ENCODE assay signal across 7 cellular contexts in the genomic region with DNA sequence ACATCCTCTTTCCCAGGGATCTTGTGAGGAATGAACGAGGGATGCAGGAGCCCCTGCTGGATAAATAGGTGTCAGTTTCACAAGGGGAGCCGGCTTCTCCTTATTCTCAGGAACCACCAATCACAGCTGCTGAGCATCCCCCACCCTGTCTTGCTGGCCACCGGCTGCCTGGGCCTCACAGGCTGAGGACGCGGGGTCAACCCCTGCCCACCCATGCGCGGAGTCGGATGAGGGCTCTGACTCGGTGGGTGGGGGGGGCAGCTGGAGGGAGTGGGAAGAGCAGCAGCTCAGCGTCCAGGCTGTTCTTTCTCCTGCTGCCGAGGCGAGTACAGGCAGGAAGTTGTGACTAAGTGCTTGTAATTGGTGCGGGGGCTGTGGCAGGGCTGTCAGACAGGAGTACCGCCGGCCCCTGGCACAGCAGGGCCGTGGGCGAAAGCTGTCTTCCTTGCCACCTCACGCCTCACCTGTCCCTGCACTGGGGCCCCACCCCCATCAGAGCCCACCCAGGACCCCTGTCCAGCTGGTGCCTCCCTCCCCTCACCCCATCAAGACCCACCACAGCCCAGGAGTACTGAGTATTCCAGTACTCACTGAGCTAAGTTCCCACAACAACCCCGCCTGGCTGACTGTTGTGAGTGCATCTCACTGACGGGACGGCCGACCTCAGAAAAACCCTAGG. TPM values are rescaled to one million over a fixed set of nuclear protein-coding genes. Genes with fewer than 3 reads are reported as not detected.
DNase-seq lines count a peak whose midpoint lies in the region; ATAC-seq, FAIRE-seq and TF ChIP-seq lines count a peak whose summit lies in the region.

No MANE protein-coding gene starts in this region.

- no peaks in the 10 kb centered on the region for H3K27me3 Mint-ChIP-seq in activated T-helper 2 cell treated with anti-CD3 and anti-CD28 coated beads, Interferon-gamma antibody, Interleukin-2, Interleukin-4, amounts not matched to agents 10 μg/mL and 5 μg/mL and 100 μg/mL, durations not matched to agents 14 hours and 24 hours and 36 hours (ENCODE audit: low read depth)

- intact Hi-C loops in activated T-helper 2 cell treated with anti-CD3 and anti-CD28 coated beads, Interferon-gamma antibody, Interleukin-2, Interleukin-4, amounts not matched to agents 10 μg/mL and 5 μg/mL and 100 μg/mL, durations not matched to agents 14 hours and 24 hours and 36 hours (cut with micrococcal nuclease), result loop anchor here (1.0 kb wide), 1 partner anchor 39 kb away; no protein-coding TSS in a partner anchor

- H3K36me3 Mint-ChIP-seq in activated T-helper 2 cell treated with anti-CD3 and anti-CD28 coated beads, Interferon-gamma antibody, Interleukin-2, Interleukin-4, amounts not matched to agents 10 μg/mL and 5 μg/mL and 100 μg/mL, durations not matched to agents 14 hours and 24 hours and 36 hours (ENCODE audit: low read depth), result no peaks in the 10 kb centered on the region

- peak overlapping the region; percentile 28 for H3K4me3 ChIP-seq in epithelial cell of proximal tubule (ENCODE audit: low read depth, low read length)

- no peak overlapping the region for H3K27ac Mint-ChIP-seq in activated T-helper 2 cell treated with anti-CD3 and anti-CD28 coated beads, Interferon-gamma antibody, Interleukin-2, Interleukin-4, amounts not matched to agents 10 μg/mL and 5 μg/mL and 100 μg/mL, durations not matched to agents 14 hours and 24 hours and 36 hours

- FAIRE-seq in GM12892 (lab: Jason Lieb, UNC), result peak; percentile 64

- TF ChIP-seq CTCF in epithelial cell of proximal tubule (conservative IDR thresholded peaks at IDR 0.05; ENCODE audit: low read depth, low read length), result peak; percentile 2

- H3K4me3 Mint-ChIP-seq in activated T-helper 2 cell treated with anti-CD3 and anti-CD28 coated beads, Interferon-gamma antibody, Interleukin-2, Interleukin-4, amounts not matched to agents 10 μg/mL and 5 μg/mL and 100 μg/mL, durations not matched to agents 14 hours and 24 hours and 36 hours (ENCODE audit: low read depth), result no peak overlapping the region

- ATAC-seq in HG03439 (IDR thresholded peaks at IDR 0.05; ENCODE audit: unreplicated experiment), result no peak

- H3K9me3 Mint-ChIP-seq in activated T-helper 2 cell treated with anti-CD3 and anti-CD28 coated beads, Interferon-gamma antibody, Interleukin-2, Interleukin-4, amounts not matched to agents 10 μg/mL and 5 μg/mL and 100 μg/mL, durations not matched to agents 14 hours and 24 hours and 36 hours, result no peaks in the 10 kb centered on the region

- peaks cover 8% of the 10 kb centered on the region for H3K4me1 Mint-ChIP-seq in activated T-helper 2 cell treated with anti-CD3 and anti-CD28 coated beads, Interferon-gamma antibody, Interleukin-2, Interleukin-4, amounts not matched to agents 10 μg/mL and 5 μg/mL and 100 μg/mL, durations not matched to agents 14 hours and 24 hours and 36 hours (ENCODE audit: low read depth)

- no peak for TF ChIP-seq POLR2A in GM12892 (IDR thresholded peaks at IDR 0.05; ENCODE audit: low read depth, low read length)

- DNase-seq in GM12892 (ENCODE audit: insufficient read length), result no peak
- DNase-seq in NCI-H748 (lab: John Stamatoyannopoulos, UW; ENCODE audit: unreplicated experiment), result peak; percentile 37
- peak; percentile 75 for DNase-seq in activated CD8-positive, alpha-beta memory T cell treated with anti-CD3 and anti-CD28 coated beads, Interleukin-2, amount 50 U/mL, for 4 hours
- DNase-seq in epithelial cell of proximal tubule (ENCODE audit: low read depth), result no peak
- peak; percentile 80 for DNase-seq in retina
- DNase-seq in activated T-helper 2 cell treated with anti-CD3 and anti-CD28 coated beads, Interferon-gamma antibody, Interleukin-2, Interleukin-4, amounts not matched to agents 10 μg/mL and 5 μg/mL and 100 μg/mL, durations not matched to agents 14 hours and 24 hours and 36 hours (ENCODE audit: low spot score), result no peak

RNA-seq across cellular contexts. Expression of a gene that starts 11.0 kb away (rescaled TPM):
- not detected for polyA plus RNA-seq in GM12892 (2012; ENCODE audit: missing spikeins)
- total RNA-seq in epithelial cell of proximal tubule, result 0.65 and 5.0 TPM in 2 replicates
- total RNA-seq in activated T-helper 2 cell treated with anti-CD3 and anti-CD28 coated beads, Interferon-gamma antibody, Interleukin-2, Interleukin-4, amounts not matched to agents 10 μg/mL and 5 μg/mL and 100 μg/mL, durations not matched to agents 14 hours and 24 hours and 36 hours, result not detected in 2 replicates

RNA-seq across cellular contexts. Expression of a gene that starts 26.9 kb away (rescaled TPM):
- 51.5 TPM for polyA plus RNA-seq in GM12892 (2012; ENCODE audit: missing spikeins)
- 16.6 and 20.2 TPM in 2 replicates for total RNA-seq in epithelial cell of proximal tubule
- 19.8 and 25.7 TPM in 2 replicates for total RNA-seq in activated T-helper 2 cell treated with anti-CD3 and anti-CD28 coated beads, Interferon-gamma antibody, Interleukin-2, Interleukin-4, amounts not matched to agents 10 μg/mL and 5 μg/mL and 100 μg/mL, durations not matched to agents 14 hours and 24 hours and 36 hours

RNA-seq across cellular contexts. Expression of a gene that starts 41.9 kb away (rescaled TPM):
- 4,006 TPM for polyA plus RNA-seq in GM12892 (2012; ENCODE audit: missing spikeins)
- 5,232 and 9,109 TPM in 2 replicates for total RNA-seq in epithelial cell of proximal tubule
- total RNA-seq in activated T-helper 2 cell treated with anti-CD3 and anti-CD28 coated beads, Interferon-gamma antibody, Interleukin-2, Interleukin-4, amounts not matched to agents 10 μg/mL and 5 μg/mL and 100 μg/mL, durations not matched to agents 14 hours and 24 hours and 36 hours, result 2,404 and 2,406 TPM in 2 replicates

RNA-seq across cellular contexts. Expression of a gene that starts 55.1 kb away (rescaled TPM):
- polyA plus RNA-seq in GM12892 (2012; ENCODE audit: missing spikeins), result 29.3 TPM
- total RNA-seq in epithelial cell of proximal tubule, result 132 and 160 TPM in 2 replicates
- 80.0 and 89.0 TPM in 2 replicates for total RNA-seq in activated T-helper 2 cell treated with anti-CD3 and anti-CD28 coated beads, Interferon-gamma antibody, Interleukin-2, Interleukin-4, amounts not matched to agents 10 μg/mL and 5 μg/mL and 100 μg/mL, durations not matched to agents 14 hours and 24 hours and 36 hours

RNA-seq across cellular contexts. Expression of a gene that starts 55.2 kb away (rescaled TPM):
- 7.3 TPM for polyA plus RNA-seq in GM12892 (2012; ENCODE audit: missing spikeins)
- 8.1 and 8.2 TPM in 2 replicates for total RNA-seq in epithelial cell of proximal tubule
- 15.5 and 16.6 TPM in 2 replicates for total RNA-seq in activated T-helper 2 cell treated with anti-CD3 and anti-CD28 coated beads, Interferon-gamma antibody, Interleukin-2, Interleukin-4, amounts not matched to agents 10 μg/mL and 5 μg/mL and 100 μg/mL, durations not matched to agents 14 hours and 24 hours and 36 hours

Comparison
In these comparisons a context has a peak if more than half of its experiments do, and no peak if none do; other contexts are left out.
1. DNase-seq: peak in NCI-H748 (single experiment), activated CD8-positive, alpha-beta memory T cell treated with anti-CD3 and anti-CD28 coated beads, Interleukin-2, amount 50 U/mL, for 4 hours (single experiment) and retina (single experiment); none in GM12892 (single experiment), epithelial cell of proximal tubule (single experiment) and activated T-helper 2 cell treated with anti-CD3 and anti-CD28 coated beads, Interferon-gamma antibody, Interleukin-2, Interleukin-4, amounts not matched to agents 10 μg/mL and 5 μg/mL and 100 μg/mL, durations not matched to agents 14 hours and 24 hours and 36 hours (single experiment).